Comparison of ENCODE assay signal across 14 cellular contexts in the genomic region with DNA sequence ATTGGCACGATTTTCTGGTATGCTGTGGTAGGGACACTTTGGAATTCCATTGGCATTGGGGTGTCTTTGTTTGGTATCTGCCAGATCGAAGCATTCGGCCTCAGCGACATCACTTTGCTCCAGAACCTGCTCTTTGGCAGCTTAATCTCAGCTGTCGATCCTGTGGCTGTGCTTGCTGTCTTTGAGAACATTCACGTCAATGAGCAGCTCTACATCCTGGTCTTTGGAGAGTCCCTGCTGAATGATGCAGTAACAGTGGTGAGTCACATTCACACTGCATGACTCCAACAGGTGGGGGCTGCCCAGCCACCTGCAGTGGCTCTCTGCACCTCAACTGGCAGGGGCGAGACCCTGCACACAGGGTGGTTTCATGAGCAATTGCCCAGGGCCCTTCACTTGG. TPM values are rescaled to one million over a fixed set of nuclear protein-coding genes. Genes with fewer than 3 reads are reported as not detected.
DNase-seq lines count a peak whose midpoint lies in the region; ATAC-seq, FAIRE-seq and TF ChIP-seq lines count a peak whose summit lies in the region.
"Had no signal": no experiment of that assay in that cellular context is flagged by ENCODE, and none has a peak within 500 bp of the region (broad histone marks: within the 10 kb centered on the region; RNA-seq: fewer than 3 reads in every experiment).

No MANE protein-coding gene starts in this region.

- no peaks in the 10 kb centered on the region for H3K4me1 ChIP-seq in GM12878 (ENCODE audit: control insufficient read depth, insufficient read depth, low read length)
- H3K4me1 ChIP-seq: left ventricle myocardium inferior had no signal

- peaks cover 24% of the 10 kb centered on the region for H3K4me1 Mint-ChIP-seq in activated CD4-positive, alpha-beta T cell treated with anti-CD3 and anti-CD28 coated beads for 36 hours
- H3K4me1 Mint-ChIP-seq in activated CD4-positive, alpha-beta T cell treated with anti-CD3 and anti-CD28 coated beads, Interleukin-2, amount 10 ng/mL, durations not matched to agents 7 days and 5 days: peaks cover 8% of the 10 kb centered on the region
- H3K4me1 Mint-ChIP-seq: brain had no signal

- no peak overlapping the region for H3K4me2 ChIP-seq in GM12878 (ENCODE audit: control insufficient read depth, insufficient read depth)

- H3K9me3 ChIP-seq in GM12878 (replicated peaks; ENCODE audit: control insufficient read depth, insufficient read depth, low read length): no peaks in the 10 kb centered on the region
- H3K9me3 ChIP-seq: left ventricle myocardium inferior, psoas muscle had no signal

- CTCF ChIA-PET in activated CD4-positive, alpha-beta T cell treated with anti-CD3 and anti-CD28 coated beads for 36 hours (lab: Charles Lee): interaction anchor here (0.9 kb wide), 1 partner anchor 42 kb away, joined by 3 read pairs; no protein-coding TSS in a partner anchor
- CTCF ChIA-PET in activated CD4-positive, alpha-beta T cell treated with anti-CD3 and anti-CD28 coated beads, Interleukin-2, amount 10 ng/mL, durations not matched to agents 7 days and 5 days (lab: Charles Lee): interaction anchor here (0.7 kb wide), 1 partner anchor 316 kb away, joined by 3 read pairs; no protein-coding TSS in a partner anchor
- CTCF ChIA-PET in GM12878 (lab: Yijun Ruan, JAX): interaction anchor here (1.1 kb wide), 1 partner anchor 42 kb away, joined by 4 read pairs; no protein-coding TSS in a partner anchor

- TF ChIP-seq RAD21 in GM12878 (IDR thresholded peaks at IDR 0.05; ENCODE audit: insufficient read depth, low read depth, low read length): no peak

- no peaks in the 10 kb centered on the region for H3K36me3 Mint-ChIP-seq in activated CD4-positive, alpha-beta T cell treated with anti-CD3 and anti-CD28 coated beads for 36 hours (ENCODE audit: low read depth)
- no peaks in the 10 kb centered on the region for H3K36me3 Mint-ChIP-seq in activated CD4-positive, alpha-beta T cell treated with anti-CD3 and anti-CD28 coated beads, Interleukin-2, amount 10 ng/mL, durations not matched to agents 7 days and 5 days (ENCODE audit: low read depth)
- H3K36me3 Mint-ChIP-seq: brain had no signal

- no TSS peak for BruUV-seq in GM12878 (replicated peaks; lab: Mats Ljungman, UMichigan)

- no peak for TF ChIP-seq POLR2A in GM12878 (IDR thresholded peaks at IDR 0.05; ENCODE audit: low read depth, low read length)

- DNase-seq in activated CD4-positive, alpha-beta T cell treated with anti-CD3 and anti-CD28 coated beads for 36 hours: peak; percentile 73
- no peak for DNase-seq in activated CD4-positive, alpha-beta T cell treated with anti-CD3 and anti-CD28 coated beads, Interleukin-2, amount 10 ng/mL, durations not matched to agents 7 days and 5 days
- DNase-seq in GM12878 (ENCODE audit: low read depth, low spot score) (no peak), frontal cortex (ENCODE audit: low spot score in 2 of 2) (no peak), cortex of kidney (lab: John Stamatoyannopoulos, UW) (no peak), COR-L47 (lab: John Stamatoyannopoulos, UW) (no peak)
- DNase-seq in stimulated activated CD8-positive, alpha-beta memory T cell treated with anti-CD3 and anti-CD28 coated beads, Interleukin-15, amount 100 ng/mL, for 48 hours (ENCODE audit: low read depth in 2 of 2): peak; percentile 2 to 22
- DNase-seq: GF-D8, left ventricle myocardium inferior, NCI-H1092 treated with DMSO at 0.1 percent for 48 hours, psoas muscle had no signal

- no peak for TF ChIP-seq CTCF in GM12878 (IDR thresholded peaks at IDR 0.05 in 2 of 3, conservative IDR thresholded peaks at IDR 0.05 in 1 of 3; ENCODE audit: control insufficient read depth in 2 of 3, extremely low read depth in 1 of 3, insufficient read depth in 1 of 3, low read depth in 3 of 3, low read length in 3 of 3)

- H3K27ac ChIP-seq in GM12878 (ENCODE audit: control insufficient read depth, insufficient read depth): no peak overlapping the region
- H3K27ac ChIP-seq: left ventricle myocardium inferior, psoas muscle had no signal

- H3K9ac ChIP-seq in GM12878 (ENCODE audit: control insufficient read depth, insufficient read depth, low read length): no peak overlapping the region

- FAIRE-seq in GM12878 (lab: Jason Lieb, UNC) (no peak), frontal cortex (lab: Jason Lieb, UNC) (no peak)

- H3K36me3 ChIP-seq in GM12878 (ENCODE audit: control insufficient read depth in 2 of 2, insufficient read depth in 2 of 2, low read length in 1 of 2): no peaks in the 10 kb centered on the region
- H3K36me3 ChIP-seq: left ventricle myocardium inferior had no signal

- peak; percentile 99 for ATAC-seq in activated CD4-positive, alpha-beta T cell treated with anti-CD3 and anti-CD28 coated beads for 36 hours
- peak; percentile 51 for ATAC-seq in HG02885 (IDR thresholded peaks at IDR 0.05; ENCODE audit: poor library complexity, unreplicated experiment)
- ATAC-seq in GM12878: peak; percentile 88

- H2AFZ ChIP-seq in GM12878 (ENCODE audit: control insufficient read depth, low read depth, low read length): no peak overlapping the region

- no peaks in the 10 kb centered on the region for H4K20me1 ChIP-seq in GM12878 (ENCODE audit: control insufficient read depth, insufficient read depth)

- RAD21 ChIA-PET in GM12878 (lab: Charles Lee; ENCODE audit: unreplicated experiment): interaction anchor here (0.9 kb wide), 1 partner anchor 25 kb away, joined by 3 read pairs; no protein-coding TSS in a partner anchor

- H3K4me3 Mint-ChIP-seq in activated CD4-positive, alpha-beta T cell treated with anti-CD3 and anti-CD28 coated beads for 36 hours: no peak overlapping the region
- no peak overlapping the region for H3K4me3 Mint-ChIP-seq in activated CD4-positive, alpha-beta T cell treated with anti-CD3 and anti-CD28 coated beads, Interleukin-2, amount 10 ng/mL, durations not matched to agents 7 days and 5 days
- H3K4me3 Mint-ChIP-seq: brain had no signal

- SMC1A ChIA-PET in GM12878 (lab: Charles Lee; ENCODE audit: uncharacterized antibody, unreplicated experiment): interaction anchor here (0.9 to 1.0 kb wide), 2 partner anchors 9 to 18 kb away, joined by 3 to 4 read pairs; no protein-coding TSS in a partner anchor

- 0 out of 4 replicates have a peak, but pooled peaks of 1 of the 2 experiments have one; percentile 22 for TF ChIP-seq EP300 in GM12878 (IDR thresholded peaks at IDR 0.05; ENCODE audit: borderline replicate concordance in 1 of 2, control insufficient read depth in 1 of 2, low read depth in 2 of 2, low read length in 2 of 2)

- H3K9me3 Mint-ChIP-seq in activated CD4-positive, alpha-beta T cell treated with anti-CD3 and anti-CD28 coated beads for 36 hours (ENCODE audit: low read depth): no peaks in the 10 kb centered on the region
- H3K9me3 Mint-ChIP-seq in activated CD4-positive, alpha-beta T cell treated with anti-CD3 and anti-CD28 coated beads, Interleukin-2, amount 10 ng/mL, durations not matched to agents 7 days and 5 days: no peaks in the 10 kb centered on the region
- H3K9me3 Mint-ChIP-seq: brain had no signal

- no peak overlapping the region for H3K4me3 ChIP-seq in GM12878
- H3K4me3 ChIP-seq: left ventricle myocardium inferior, psoas muscle had no signal

- peak overlapping the region; percentile 80 for H3K27ac Mint-ChIP-seq in activated CD4-positive, alpha-beta T cell treated with anti-CD3 and anti-CD28 coated beads for 36 hours
- H3K27ac Mint-ChIP-seq in activated CD4-positive, alpha-beta T cell treated with anti-CD3 and anti-CD28 coated beads, Interleukin-2, amount 10 ng/mL, durations not matched to agents 7 days and 5 days: no peak overlapping the region
- H3K27ac Mint-ChIP-seq: brain had no signal

- POLR2A ChIA-PET in activated CD4-positive, alpha-beta T cell treated with anti-CD3 and anti-CD28 coated beads for 36 hours (lab: Charles Lee): no interaction called here
- POLR2A ChIA-PET in activated CD4-positive, alpha-beta T cell treated with anti-CD3 and anti-CD28 coated beads, Interleukin-2, amount 10 ng/mL, durations not matched to agents 7 days and 5 days (lab: Charles Lee): no interaction called here
- POLR2A ChIA-PET in GM12878 (lab: Charles Lee): interaction anchor here (1.0 kb wide), 1 partner anchor 8 kb away, joined by 3 read pairs; no protein-coding TSS in a partner anchor

- WGBS in GM12878 (ENCODE audit: insufficient coverage, insufficient replicate concordance, low lambda C conversion rate, missing lambda C conversion rate): 28% methylated on average over 7 of the region's 7 CpGs

- H3K79me2 ChIP-seq in GM12878 (ENCODE audit: control insufficient read depth, insufficient read depth, low read length): no peaks in the 10 kb centered on the region

- intact Hi-C loops in activated CD4-positive, alpha-beta T cell treated with anti-CD3 and anti-CD28 coated beads for 36 hours (cut with DNase I, micrococcal nuclease): loop anchor here in 1 of 2 experiments (2.0 kb wide), 1 partner anchor 39 kb away; the partner anchor contains the start of gene SLC9A2
- intact Hi-C loops in GM12878 (cut with micrococcal nuclease; ENCODE audit: unreplicated experiment): no loop called here

- in situ Hi-C loops in GM12878 (cut with MboI): no loop called here

- no peaks in the 10 kb centered on the region for H3K27me3 Mint-ChIP-seq in activated CD4-positive, alpha-beta T cell treated with anti-CD3 and anti-CD28 coated beads for 36 hours
- H3K27me3 Mint-ChIP-seq in activated CD4-positive, alpha-beta T cell treated with anti-CD3 and anti-CD28 coated beads, Interleukin-2, amount 10 ng/mL, durations not matched to agents 7 days and 5 days: no peaks in the 10 kb centered on the region
- H3K27me3 Mint-ChIP-seq: brain had no signal

- no peaks in the 10 kb centered on the region for H3K27me3 ChIP-seq in GM12878 (replicated peaks in 1 of 2; ENCODE audit: control insufficient read depth in 2 of 2, insufficient read depth in 2 of 2, low read length in 1 of 2)

RNA-seq across cellular contexts. Expression of gene SLC9A2, which starts 38.4 kb away (rescaled TPM):
- under 1 TPM; 0.04 to 0.07 TPM for total RNA-seq in activated CD4-positive, alpha-beta T cell treated with anti-CD3 and anti-CD28 coated beads for 36 hours
- total RNA-seq in activated CD4-positive, alpha-beta T cell treated with anti-CD3 and anti-CD28 coated beads, Interleukin-2, amount 10 ng/mL, durations not matched to agents 7 days and 5 days: not detected
- 0.73 and 2.1 TPM in 2 replicates for total RNA-seq in GM12878 (2013; cell fraction: nucleolus; rRNA removed)
- total RNA-seq in GM12878 (2014; rRNA removed) (0.85 and 0.87 TPM in 2 replicates), GM12878 (2014; rRNA removed; fragmentation: Illumina TruSeq; extraction: Trizol) (0.76 and 1.2 TPM in 2 replicates), GM12878 (2021) (0.80 and 1.2 TPM in 2 replicates), frontal cortex (0.41 TPM)
- polyA plus RNA-seq in GM12878 (2011; ENCODE audit: low read depth): 0.08 TPM
- polyA plus RNA-seq in GM12878 (2011; rRNA removed) (0.81 and 0.99 TPM in 2 replicates), GM12878 (2014; fragmentation: Illumina TruSeq; extraction: Trizol) (1.00 and 1.2 TPM in 2 replicates), GM12878 (2014; fragmentation: Nextera tagmentation; extraction: Ambion mirVana) (under 1 TPM; 0.13 to 0.26 TPM), GM12878 (2014; rRNA removed) (1.2 and 2.0 TPM in 2 replicates), GM12878 (2016; fragmentation: Nextera tagmentation; extraction: Ambion mirVana) (under 1 TPM; 0.29 to 0.70 TPM)
- polyA plus RNA-seq in GM12878 (2011; cell fraction: cytosol; rRNA removed): 0.35 and 0.36 TPM in 2 replicates
- polyA plus RNA-seq in GM12878 (2011; cell fraction: nucleus; rRNA removed): 0.88 and 1.4 TPM in 2 replicates
- 0.13 and 0.15 TPM in 2 replicates for polyA plus RNA-seq in GM12878 (2012)
- 0.67 and 1.1 TPM in 2 replicates for polyA minus RNA-seq in GM12878 (2011; rRNA and poly(A)+ RNA removed)
- 0.31 and 0.40 TPM in 2 replicates for polyA minus RNA-seq in GM12878 (2011; cell fraction: cytosol; rRNA and poly(A)+ RNA removed)
- 0.85 and 2.1 TPM in 2 replicates for polyA minus RNA-seq in GM12878 (2011; cell fraction: nucleus; rRNA and poly(A)+ RNA removed)
- total RNA-seq: fibroblast of lung had no signal
- polyA plus RNA-seq: fibroblast of lung had no signal

Comparison
In these comparisons a context has a peak if more than half of its experiments do, and no peak if none do; other contexts are left out.
1. DNase-seq: peak in activated CD4-positive, alpha-beta T cell treated with anti-CD3 and anti-CD28 coated beads for 36 hours (single experiment) and stimulated activated CD8-positive, alpha-beta memory T cell treated with anti-CD3 and anti-CD28 coated beads, Interleukin-15, amount 100 ng/mL, for 48 hours (2 of 2); none in activated CD4-positive, alpha-beta T cell treated with anti-CD3 and anti-CD28 coated beads, Interleukin-2, amount 10 ng/mL, durations not matched to agents 7 days and 5 days (single experiment), GM12878 (single experiment), frontal cortex (0 of 2), cortex of kidney (single experiment) and COR-L47 (single experiment).
2. Peak in every context shown above with its lines, with median percentiles within 50 percentile points of each other: ATAC-seq.